Comparison of ENCODE assay signal across 37 cellular contexts in the genomic region with DNA sequence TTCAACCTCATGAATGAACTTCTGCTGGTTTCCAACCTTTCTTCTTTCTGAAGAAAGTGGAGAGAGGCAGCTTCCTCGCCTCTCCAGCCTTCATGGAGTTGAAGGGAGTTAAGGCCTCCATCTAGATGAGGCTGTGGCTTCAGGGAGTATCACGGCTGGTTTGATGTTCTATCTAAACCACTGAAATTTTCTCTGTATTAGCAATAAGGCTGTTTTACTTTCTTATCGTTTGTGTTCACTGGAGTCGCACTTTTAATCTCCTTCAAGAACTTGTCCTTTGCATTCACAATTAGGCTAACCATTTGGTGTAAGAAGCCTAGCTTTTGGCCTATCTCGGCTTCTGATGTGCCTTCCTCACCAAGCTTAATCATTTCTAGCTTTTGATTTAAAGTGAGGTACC.
"Had no signal": no experiment of that assay in that cellular context is flagged by ENCODE, and none has a peak within 500 bp of the region (broad histone marks: within the 10 kb centered on the region; RNA-seq: fewer than 3 reads in every experiment).

No MANE protein-coding gene starts in this region.

- H3K36me3 Mint-ChIP-seq: activated CD4-positive, alpha-beta memory T cell treated with anti-CD3 and anti-CD28 coated beads for 36 hours; activated naive CD4-positive, alpha-beta T cell treated with anti-CD3 and anti-CD28 coated beads, Interleukin-2, amount 10 ng/mL, durations not matched to agents 7 days and 5 days; activated naive CD8-positive, alpha-beta T cell; activated naive CD8-positive, alpha-beta T cell treated with anti-CD3 and anti-CD28 coated beads, Interleukin-2, amount 10 ng/mL, durations not matched to agents 7 days and 5 days; brain had no signal

- H3K4me1 ChIP-seq: ascending aorta, colonic mucosa had no signal

- H3K36me3 ChIP-seq: ascending aorta, cardiac muscle cell, colonic mucosa had no signal

- H3K4me3 ChIP-seq: ascending aorta, cardiac muscle cell, colonic mucosa had no signal

- H3K27ac ChIP-seq: ascending aorta, cardiac muscle cell, colonic mucosa, VCaP had no signal

- H3K4me1 Mint-ChIP-seq: activated B cell treated with CpG ODN at 0.5 μM for 24 hours; activated CD4-positive, alpha-beta T cell treated with anti-CD3 and anti-CD28 coated beads, Interleukin-2, amount 10 ng/mL, durations not matched to agents 24 days and 14 days; activated naive CD4-positive, alpha-beta T cell treated with anti-CD3 and anti-CD28 coated beads, Interleukin-2, amount 10 ng/mL, durations not matched to agents 7 days and 5 days; activated naive CD4-positive, alpha-beta T cell treated with anti-CD3 and anti-CD28 coated beads, Interleukin-2, amount 50 U/mL, for 24 hours; activated naive CD8-positive, alpha-beta T cell treated with anti-CD3 and anti-CD28 coated beads, Interleukin-2, amount 50 U/mL, for 24 hours; central memory CD8-positive, alpha-beta T cell had no signal

- H3K9me3 ChIP-seq: ascending aorta, colonic mucosa had no signal

- ATAC-seq: activated CD8-positive, alpha-beta T cell treated with anti-CD3 and anti-CD28 coated beads for 36 hours; activated naive CD8-positive, alpha-beta T cell treated with anti-CD3 and anti-CD28 coated beads, Interleukin-2, amount 50 U/mL, for 24 hours; activated T-cell treated with anti-CD3 and anti-CD28 coated beads, Interleukin-2, amount 50 U/mL, for 4 hours had no signal

- FAIRE-seq: bronchial epithelial cell, TTC549 had no signal

- H3K27me3 ChIP-seq: ascending aorta, cardiac muscle cell, colonic mucosa had no signal

- H3K4me3 Mint-ChIP-seq: activated B cell treated with CpG ODN at 0.5 μM for 24 hours; activated CD4-positive, alpha-beta memory T cell treated with anti-CD3 and anti-CD28 coated beads for 36 hours; activated CD4-positive, alpha-beta T cell treated with anti-CD3 and anti-CD28 coated beads, Interleukin-2, amount 10 ng/mL, durations not matched to agents 24 days and 14 days; activated CD8-positive, alpha-beta T cell treated with anti-CD3 and anti-CD28 coated beads for 36 hours; activated naive CD4-positive, alpha-beta T cell treated with anti-CD3 and anti-CD28 coated beads, Interleukin-2, amount 10 ng/mL, durations not matched to agents 7 days and 5 days; activated naive CD4-positive, alpha-beta T cell treated with anti-CD3 and anti-CD28 coated beads, Interleukin-2, amount 50 U/mL, for 24 hours; activated naive CD8-positive, alpha-beta T cell; activated naive CD8-positive, alpha-beta T cell treated with anti-CD3 and anti-CD28 coated beads, Interleukin-2, amount 10 ng/mL, durations not matched to agents 7 days and 5 days; activated naive CD8-positive, alpha-beta T cell treated with anti-CD3 and anti-CD28 coated beads, Interleukin-2, amount 50 U/mL, for 24 hours; activated T-cell treated with anti-CD3 and anti-CD28 coated beads, Interleukin-2, amount 50 U/mL, for 4 hours; activated T-helper 1 cell treated with anti-CD3 and anti-CD28 coated beads, Interleukin-12 subunit alpha, Interleukin-12 subunit beta, Interleukin-2, Interleukin-4 antibody, amounts not matched to agents 30 ng/mL and 10 ng/mL and 1 ng/mL, durations not matched to agents 14 hours and 24 hours and 36 hours; brain; central memory CD8-positive, alpha-beta T cell; T-helper 1 cell treated with Interleukin-12 subunit alpha and Interleukin-12 subunit beta and Interleukin-4 antibody, amounts not matched to agents 30 μg/mL and 1 μg/mL, for 36 hours; T-helper 2 cell treated with Interferon-gamma antibody and Interleukin-4, amounts not matched to agents 5 μg/mL and 100 μg/mL, for 36 hours had no signal

- DNase-seq: activated B cell treated with CpG ODN at 0.5 μM for 24 hours; activated CD4-positive, alpha-beta memory T cell treated with anti-CD3 and anti-CD28 coated beads for 36 hours; activated CD4-positive, alpha-beta T cell treated with anti-CD3 and anti-CD28 coated beads, Interleukin-2, amount 10 ng/mL, durations not matched to agents 24 days and 14 days; activated CD4-positive, alpha-beta T cell treated with anti-CD3 and anti-CD28 coated beads, Interleukin-2, amount 50 U/mL, for 1 hour; activated CD4-positive, alpha-beta T cell treated with anti-CD3 and anti-CD28 coated beads, Interleukin-2, amount 50 U/mL, for 4 hours; activated CD4-positive, CD25-positive, alpha-beta regulatory T cell treated with anti-CD3 and anti-CD28 coated beads, Interleukin-2, amount 50 U/mL, for 72 hours; activated CD8-positive, alpha-beta memory T cell treated with anti-CD3 and anti-CD28 coated beads, Interleukin-2, amount 50 U/mL, for 4 hours; activated CD8-positive, alpha-beta T cell treated with anti-CD3 and anti-CD28 coated beads for 36 hours; activated effector memory CD4-positive, alpha-beta T cell treated with Interleukin-2 at 50 U/mL for 16 hours; activated gamma-delta T cell; activated naive CD4-positive, alpha-beta T cell treated with anti-CD3 and anti-CD28 coated beads, Interleukin-2, amount 10 ng/mL, durations not matched to agents 7 days and 5 days; activated naive CD4-positive, alpha-beta T cell treated with Interleukin-2 at 50 U/mL for 16 hours; activated naive CD8-positive, alpha-beta T cell treated with anti-CD3 and anti-CD28 coated beads, Interleukin-2, amount 10 ng/mL, durations not matched to agents 7 days and 5 days; activated naive CD8-positive, alpha-beta T cell treated with anti-CD3 and anti-CD28 coated beads, Interleukin-2, amount 50 U/mL, for 24 hours; activated T-cell treated with anti-CD3 and anti-CD28 coated beads for 4 hours; activated T-cell treated with anti-CD3 and anti-CD28 coated beads, Interleukin-2, amount 50 U/mL, for 1 hour; activated T-cell treated with anti-CD3 and anti-CD28 coated beads, Interleukin-2, amount 50 U/mL, for 4 hours; amygdala; anterior cingulate cortex; caudate nucleus; cerebellar nuclear complex; colonic mucosa; T-helper 1 cell; T-helper 9 cell had no signal

- H3K9me3 Mint-ChIP-seq: activated CD4-positive, alpha-beta T cell treated with anti-CD3 and anti-CD28 coated beads, Interleukin-2, amount 10 ng/mL, durations not matched to agents 24 days and 14 days; activated CD8-positive, alpha-beta T cell treated with anti-CD3 and anti-CD28 coated beads for 36 hours; activated naive CD4-positive, alpha-beta T cell treated with anti-CD3 and anti-CD28 coated beads, Interleukin-2, amount 50 U/mL, for 24 hours; central memory CD8-positive, alpha-beta T cell; T-helper 2 cell treated with Interferon-gamma antibody and Interleukin-4, amounts not matched to agents 5 μg/mL and 100 μg/mL, for 36 hours had no signal

- H3K27ac Mint-ChIP-seq: activated B cell treated with CpG ODN at 0.5 μM for 24 hours; activated CD4-positive, alpha-beta memory T cell treated with anti-CD3 and anti-CD28 coated beads for 36 hours; activated CD4-positive, alpha-beta T cell treated with anti-CD3 and anti-CD28 coated beads, Interleukin-2, amount 10 ng/mL, durations not matched to agents 24 days and 14 days; activated CD8-positive, alpha-beta T cell treated with anti-CD3 and anti-CD28 coated beads for 36 hours; activated naive CD4-positive, alpha-beta T cell treated with anti-CD3 and anti-CD28 coated beads, Interleukin-2, amount 10 ng/mL, durations not matched to agents 7 days and 5 days; activated naive CD4-positive, alpha-beta T cell treated with anti-CD3 and anti-CD28 coated beads, Interleukin-2, amount 50 U/mL, for 24 hours; activated naive CD8-positive, alpha-beta T cell; activated naive CD8-positive, alpha-beta T cell treated with anti-CD3 and anti-CD28 coated beads, Interleukin-2, amount 10 ng/mL, durations not matched to agents 7 days and 5 days; activated naive CD8-positive, alpha-beta T cell treated with anti-CD3 and anti-CD28 coated beads, Interleukin-2, amount 50 U/mL, for 24 hours; activated T-helper 1 cell treated with anti-CD3 and anti-CD28 coated beads, Interleukin-12 subunit alpha, Interleukin-12 subunit beta, Interleukin-2, Interleukin-4 antibody, amounts not matched to agents 30 ng/mL and 10 ng/mL and 1 ng/mL, durations not matched to agents 14 hours and 24 hours and 36 hours; activated T-helper 2 cell treated with anti-CD3 and anti-CD28 coated beads, Interferon-gamma antibody, Interleukin-2, Interleukin-4, amounts not matched to agents 10 μg/mL and 5 μg/mL and 100 μg/mL, durations not matched to agents 14 hours and 24 hours and 36 hours; brain; T-helper 1 cell treated with Interleukin-12 subunit alpha and Interleukin-12 subunit beta and Interleukin-4 antibody, amounts not matched to agents 30 μg/mL and 1 μg/mL, for 36 hours; T-helper 2 cell treated with Interferon-gamma antibody and Interleukin-4, amounts not matched to agents 5 μg/mL and 100 μg/mL, for 36 hours had no signal
